8 cellular contexts compared by ENCODE assay signal in the genomic region with DNA sequence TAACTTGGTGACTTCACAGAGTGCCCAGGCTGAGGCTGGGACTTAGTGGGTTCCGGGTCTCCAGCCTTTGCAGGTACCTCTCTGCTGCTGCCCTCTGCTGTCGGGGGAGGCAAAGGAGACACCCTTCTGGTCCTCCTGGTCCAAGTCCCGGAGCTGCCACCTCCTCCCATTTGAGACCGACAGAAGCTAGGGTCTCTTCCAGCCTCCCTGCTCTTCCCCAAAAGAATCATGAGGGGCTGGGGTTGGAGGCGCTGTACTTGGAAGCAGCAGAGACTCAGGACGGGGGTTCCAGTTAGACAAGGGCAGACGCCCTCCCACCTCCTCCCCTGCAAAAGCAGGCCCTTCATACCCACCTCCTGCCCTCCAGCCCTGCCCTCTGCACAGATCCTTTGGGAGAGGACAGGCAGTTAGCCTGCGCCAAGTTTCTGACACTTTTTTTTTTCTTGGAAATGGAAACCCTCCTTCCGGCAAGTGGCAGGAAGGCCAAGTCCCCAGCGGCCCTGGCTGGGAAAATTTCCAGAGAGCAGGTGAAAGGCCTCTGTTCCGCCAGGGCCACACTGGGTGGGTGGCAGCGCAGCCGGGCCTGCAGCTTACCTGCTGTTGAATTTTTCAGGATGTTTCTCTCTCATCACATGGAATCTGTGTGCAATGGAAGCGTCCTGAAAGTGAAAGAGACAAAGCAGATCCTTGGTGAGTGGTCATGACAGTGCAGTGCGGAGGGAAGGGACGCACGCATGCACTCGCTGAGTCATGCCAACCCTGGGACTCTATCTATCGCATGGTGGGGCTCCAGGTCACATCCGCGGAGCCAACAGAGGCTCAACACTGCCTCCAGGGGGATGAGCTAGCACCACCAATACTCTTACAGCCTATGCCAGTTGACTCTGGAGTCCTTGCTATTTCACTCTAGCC.
DNase-seq lines count a peak whose midpoint lies in the region; ATAC-seq, FAIRE-seq and TF ChIP-seq lines count a peak whose summit lies in the region.

No MANE protein-coding gene starts in this region.

- H3K4me3 ChIP-seq in epithelial cell of esophagus (ENCODE audit: low read length), result no peak overlapping the region

- H3K9me3 Mint-ChIP-seq in stimulated activated naive CD8-positive, alpha-beta T cell treated with anti-CD3 and anti-CD28 coated beads, Interleukin-15, Interleukin-2, amounts not matched to agents 100 ng/mL and 50 ng/mL, for 24 hours, result no peaks in the 10 kb centered on the region

- in situ Hi-C loops in GM13976 (cut with MboI; ENCODE audit: low sequenced_read_pairs, unreplicated experiment), result loop anchor here (5.0 kb wide), 1 partner anchor 255 kb away; no protein-coding TSS in a partner anchor

- peak overlapping the region; percentile 52 for H3K27ac Mint-ChIP-seq in stimulated activated naive CD8-positive, alpha-beta T cell treated with anti-CD3 and anti-CD28 coated beads, Interleukin-15, Interleukin-2, amounts not matched to agents 100 ng/mL and 50 ng/mL, for 24 hours

- H3K4me1 Mint-ChIP-seq in stimulated activated naive CD8-positive, alpha-beta T cell treated with anti-CD3 and anti-CD28 coated beads, Interleukin-15, Interleukin-2, amounts not matched to agents 100 ng/mL and 50 ng/mL, for 24 hours (ENCODE audit: low read depth), result no peaks in the 10 kb centered on the region

- peak; percentile 79 for ATAC-seq in HG02840 (IDR thresholded peaks at IDR 0.05; ENCODE audit: low FRiP score, unreplicated experiment)

- FAIRE-seq in A204.1 (lab: Jason Lieb, UNC), result peak; percentile 35

- DNase-seq in GM13976 (ENCODE audit: low spot score) (peak; percentile 80), NCI-H2029 (lab: John Stamatoyannopoulos, UW) (peak; percentile 22), epithelial cell of esophagus (ENCODE audit: low read depth) (peak; percentile 75), mucosa of gallbladder (ENCODE audit: low spot score) (peak; percentile 66)
- DNase-seq in activated CD4-positive, alpha-beta T cell treated with anti-CD3 and anti-CD28 coated beads, Interleukin-2, amount 50 U/mL, for 1 hour, result peak; percentile 11

- no peaks in the 10 kb centered on the region for H3K36me3 Mint-ChIP-seq in stimulated activated naive CD8-positive, alpha-beta T cell treated with anti-CD3 and anti-CD28 coated beads, Interleukin-15, Interleukin-2, amounts not matched to agents 100 ng/mL and 50 ng/mL, for 24 hours (ENCODE audit: low read depth)

- TF ChIP-seq CTCF in GM13976 (IDR thresholded peaks at IDR 0.05; ENCODE audit: borderline replicate concordance, control extremely low read depth, extremely low read depth, insufficient read depth, missing control alignments) (peak; percentile 65), epithelial cell of esophagus (IDR thresholded peaks at IDR 0.05; ENCODE audit: insufficient read depth, low read depth, low read length, missing control alignments) (peak; percentile 55)

- H3K4me3 Mint-ChIP-seq in stimulated activated naive CD8-positive, alpha-beta T cell treated with anti-CD3 and anti-CD28 coated beads, Interleukin-15, Interleukin-2, amounts not matched to agents 100 ng/mL and 50 ng/mL, for 24 hours, result peak overlapping the region; percentile 45

- peaks cover 27% of the 10 kb centered on the region for H3K27me3 Mint-ChIP-seq in stimulated activated naive CD8-positive, alpha-beta T cell treated with anti-CD3 and anti-CD28 coated beads, Interleukin-15, Interleukin-2, amounts not matched to agents 100 ng/mL and 50 ng/mL, for 24 hours

Comparison
In these comparisons a context has a peak if more than half of its experiments do, and no peak if none do; other contexts are left out.
1. DNase-seq: peak in every context shown above with its lines; median percentile 80 in GM13976; 75 in epithelial cell of esophagus; 66 in mucosa of gallbladder; 22 in NCI-H2029; 11 in activated CD4-positive, alpha-beta T cell treated with anti-CD3 and anti-CD28 coated beads, Interleukin-2, amount 50 U/mL, for 1 hour.